In the genomic region with DNA sequence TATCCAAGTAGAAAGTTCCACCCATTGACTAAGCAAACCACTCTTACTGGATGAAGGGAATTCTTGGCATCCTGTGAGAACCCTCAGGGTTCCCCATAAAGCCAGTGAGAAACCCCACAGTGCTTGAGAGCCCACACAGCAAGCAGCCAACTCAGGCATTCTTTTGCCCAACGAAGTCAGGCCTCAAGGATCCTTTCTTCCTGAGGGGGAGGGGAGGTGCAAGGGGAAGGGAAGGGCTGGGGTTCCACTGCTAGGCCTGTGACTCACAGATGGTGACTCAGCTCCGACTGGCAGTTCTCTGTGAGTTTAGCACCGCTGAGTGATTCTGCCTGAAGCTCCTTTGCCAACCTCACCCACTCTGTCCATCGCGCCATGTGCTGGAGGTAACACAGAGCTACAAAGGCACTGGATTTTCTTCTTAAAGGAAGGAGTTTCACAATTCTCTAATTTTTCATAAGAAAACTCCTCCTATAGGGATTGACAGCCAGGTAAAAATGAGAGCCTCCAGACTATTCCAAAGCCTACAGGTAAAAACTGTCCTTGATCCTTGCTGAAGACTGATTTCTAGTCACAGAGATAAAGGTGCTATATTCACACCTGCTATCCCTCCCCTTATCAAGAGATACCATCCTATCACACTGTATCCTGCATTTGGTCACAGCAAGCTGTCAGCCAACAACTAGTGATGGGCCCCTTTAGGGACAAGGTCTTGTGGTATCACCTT, we compare ENCODE assay signal across 1 cellular context.
TF ChIP-seq lines count a peak whose summit lies in the region.

No MANE protein-coding gene starts in this region.

TF ChIP-seq in K562, 482 proteins besides CTCF, POLR2A, EP300 and RAD21 (continued from another document and continues in another):
- TF ChIP-seq, protein P1, sequence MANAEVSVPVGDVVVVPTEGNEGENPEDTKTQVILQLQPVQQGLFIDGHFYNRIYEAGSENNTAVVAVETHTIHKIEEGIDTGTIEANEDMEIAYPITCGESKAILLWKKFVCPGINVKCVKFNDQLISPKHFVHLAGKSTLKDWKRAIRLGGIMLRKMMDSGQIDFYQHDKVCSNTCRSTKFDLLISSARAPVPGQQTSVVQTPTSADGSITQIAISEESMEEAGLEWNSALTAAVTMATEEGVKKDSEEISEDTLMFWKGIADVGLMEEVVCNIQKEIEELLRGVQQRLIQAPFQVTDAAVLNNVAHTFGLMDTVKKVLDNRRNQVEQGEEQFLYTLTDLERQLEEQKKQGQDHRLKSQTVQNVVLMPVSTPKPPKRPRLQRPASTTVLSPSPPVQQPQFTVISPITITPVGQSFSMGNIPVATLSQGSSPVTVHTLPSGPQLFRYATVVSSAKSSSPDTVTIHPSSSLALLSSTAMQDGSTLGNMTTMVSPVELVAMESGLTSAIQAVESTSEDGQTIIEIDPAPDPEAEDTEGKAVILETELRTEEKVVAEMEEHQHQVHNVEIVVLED (CRISPR knock-in tag; IDR thresholded peaks at IDR 0.05): no peak
- TF ChIP-seq CBX2 (IDR thresholded peaks at IDR 0.05; ENCODE audit: insufficient read depth, low read length, poor library complexity, severe bottlenecking) (no peak), ZNF764 (CRISPR knock-in tag; IDR thresholded peaks at IDR 0.05; ENCODE audit: low read depth) (no peak), CHD1 (IDR thresholded peaks at IDR 0.05; ENCODE audit: low read length) (no peak), ZFP30 (CRISPR knock-in tag; IDR thresholded peaks at IDR 0.05; ENCODE audit: borderline replicate concordance) (no peak), MEF2D (tag; conservative IDR thresholded peaks at IDR 0.05; ENCODE audit: low read depth) (no peak), POLR2G (IDR thresholded peaks at IDR 0.05; ENCODE audit: low read depth, low read length) (peak; percentile 27; the same call in 1 of the 2 replicates), ZNF232 (CRISPR knock-in tag; IDR thresholded peaks at IDR 0.05) (no peak), ARNT (IDR thresholded peaks at IDR 0.05) (no peak; a peak in 2 of 4 replicates), PCBP2 (IDR thresholded peaks at IDR 0.05; ENCODE audit: low read depth, low read length, poor library complexity, severe bottlenecking) (no peak), SMAD4 (CRISPR knock-in tag; conservative IDR thresholded peaks at IDR 0.05) (peak; percentile 43; the same call in 1 of the 2 replicates), HNRNPUL1 (IDR thresholded peaks at IDR 0.05; ENCODE audit: low read length) (no peak), MTA2 (IDR thresholded peaks at IDR 0.05; ENCODE audit: low read depth) (peak; percentile 13; the same call in 1 of the 2 replicates), ZNF76 (CRISPR knock-in tag; IDR thresholded peaks at IDR 0.05; ENCODE audit: borderline replicate concordance) (no peak), POLR2B (IDR thresholded peaks at IDR 0.05; ENCODE audit: low read depth, partially characterized antibody) (no peak), SPI1 (IDR thresholded peaks at IDR 0.05; ENCODE audit: borderline replicate concordance, low read depth, low read length) (peak; percentile 67), PML (IDR thresholded peaks at IDR 0.05; ENCODE audit: low read length) (no peak), MBD2 (IDR thresholded peaks at IDR 0.05; ENCODE audit: borderline replicate concordance, low read depth) (0 out of 2 replicates have a peak, but pooled peaks have one; percentile 34), HMG20B (CRISPR knock-in tag; IDR thresholded peaks at IDR 0.05) (no peak), ZNF583 (CRISPR knock-in tag; IDR thresholded peaks at IDR 0.05) (no peak), FOXP1 (CRISPR knock-in tag; IDR thresholded peaks at IDR 0.05) (no peak), JUN (IDR thresholded peaks at IDR 0.05; ENCODE audit: borderline replicate concordance, low read depth, low read length) (peak; percentile 99), JUN (CRISPR knock-in tag; IDR thresholded peaks at IDR 0.05; ENCODE audit: borderline replicate concordance) (0 out of 2 replicates have a peak, but pooled peaks have one; percentile 24), CREM (IDR thresholded peaks at IDR 0.05; ENCODE audit: low read depth) (peak; percentile 66), MEIS2 (IDR thresholded peaks at IDR 0.05; ENCODE audit: partially characterized antibody) (peak; percentile 65), PHB2 (IDR thresholded peaks at IDR 0.05; ENCODE audit: low read depth) (no peak)
- TF ChIP-seq, protein P2, sequence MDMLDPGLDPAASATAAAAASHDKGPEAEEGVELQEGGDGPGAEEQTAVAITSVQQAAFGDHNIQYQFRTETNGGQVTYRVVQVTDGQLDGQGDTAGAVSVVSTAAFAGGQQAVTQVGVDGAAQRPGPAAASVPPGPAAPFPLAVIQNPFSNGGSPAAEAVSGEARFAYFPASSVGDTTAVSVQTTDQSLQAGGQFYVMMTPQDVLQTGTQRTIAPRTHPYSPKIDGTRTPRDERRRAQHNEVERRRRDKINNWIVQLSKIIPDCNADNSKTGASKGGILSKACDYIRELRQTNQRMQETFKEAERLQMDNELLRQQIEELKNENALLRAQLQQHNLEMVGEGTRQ (CRISPR knock-in tag; IDR thresholded peaks at IDR 0.05): no peak
- TF ChIP-seq, protein P3, sequence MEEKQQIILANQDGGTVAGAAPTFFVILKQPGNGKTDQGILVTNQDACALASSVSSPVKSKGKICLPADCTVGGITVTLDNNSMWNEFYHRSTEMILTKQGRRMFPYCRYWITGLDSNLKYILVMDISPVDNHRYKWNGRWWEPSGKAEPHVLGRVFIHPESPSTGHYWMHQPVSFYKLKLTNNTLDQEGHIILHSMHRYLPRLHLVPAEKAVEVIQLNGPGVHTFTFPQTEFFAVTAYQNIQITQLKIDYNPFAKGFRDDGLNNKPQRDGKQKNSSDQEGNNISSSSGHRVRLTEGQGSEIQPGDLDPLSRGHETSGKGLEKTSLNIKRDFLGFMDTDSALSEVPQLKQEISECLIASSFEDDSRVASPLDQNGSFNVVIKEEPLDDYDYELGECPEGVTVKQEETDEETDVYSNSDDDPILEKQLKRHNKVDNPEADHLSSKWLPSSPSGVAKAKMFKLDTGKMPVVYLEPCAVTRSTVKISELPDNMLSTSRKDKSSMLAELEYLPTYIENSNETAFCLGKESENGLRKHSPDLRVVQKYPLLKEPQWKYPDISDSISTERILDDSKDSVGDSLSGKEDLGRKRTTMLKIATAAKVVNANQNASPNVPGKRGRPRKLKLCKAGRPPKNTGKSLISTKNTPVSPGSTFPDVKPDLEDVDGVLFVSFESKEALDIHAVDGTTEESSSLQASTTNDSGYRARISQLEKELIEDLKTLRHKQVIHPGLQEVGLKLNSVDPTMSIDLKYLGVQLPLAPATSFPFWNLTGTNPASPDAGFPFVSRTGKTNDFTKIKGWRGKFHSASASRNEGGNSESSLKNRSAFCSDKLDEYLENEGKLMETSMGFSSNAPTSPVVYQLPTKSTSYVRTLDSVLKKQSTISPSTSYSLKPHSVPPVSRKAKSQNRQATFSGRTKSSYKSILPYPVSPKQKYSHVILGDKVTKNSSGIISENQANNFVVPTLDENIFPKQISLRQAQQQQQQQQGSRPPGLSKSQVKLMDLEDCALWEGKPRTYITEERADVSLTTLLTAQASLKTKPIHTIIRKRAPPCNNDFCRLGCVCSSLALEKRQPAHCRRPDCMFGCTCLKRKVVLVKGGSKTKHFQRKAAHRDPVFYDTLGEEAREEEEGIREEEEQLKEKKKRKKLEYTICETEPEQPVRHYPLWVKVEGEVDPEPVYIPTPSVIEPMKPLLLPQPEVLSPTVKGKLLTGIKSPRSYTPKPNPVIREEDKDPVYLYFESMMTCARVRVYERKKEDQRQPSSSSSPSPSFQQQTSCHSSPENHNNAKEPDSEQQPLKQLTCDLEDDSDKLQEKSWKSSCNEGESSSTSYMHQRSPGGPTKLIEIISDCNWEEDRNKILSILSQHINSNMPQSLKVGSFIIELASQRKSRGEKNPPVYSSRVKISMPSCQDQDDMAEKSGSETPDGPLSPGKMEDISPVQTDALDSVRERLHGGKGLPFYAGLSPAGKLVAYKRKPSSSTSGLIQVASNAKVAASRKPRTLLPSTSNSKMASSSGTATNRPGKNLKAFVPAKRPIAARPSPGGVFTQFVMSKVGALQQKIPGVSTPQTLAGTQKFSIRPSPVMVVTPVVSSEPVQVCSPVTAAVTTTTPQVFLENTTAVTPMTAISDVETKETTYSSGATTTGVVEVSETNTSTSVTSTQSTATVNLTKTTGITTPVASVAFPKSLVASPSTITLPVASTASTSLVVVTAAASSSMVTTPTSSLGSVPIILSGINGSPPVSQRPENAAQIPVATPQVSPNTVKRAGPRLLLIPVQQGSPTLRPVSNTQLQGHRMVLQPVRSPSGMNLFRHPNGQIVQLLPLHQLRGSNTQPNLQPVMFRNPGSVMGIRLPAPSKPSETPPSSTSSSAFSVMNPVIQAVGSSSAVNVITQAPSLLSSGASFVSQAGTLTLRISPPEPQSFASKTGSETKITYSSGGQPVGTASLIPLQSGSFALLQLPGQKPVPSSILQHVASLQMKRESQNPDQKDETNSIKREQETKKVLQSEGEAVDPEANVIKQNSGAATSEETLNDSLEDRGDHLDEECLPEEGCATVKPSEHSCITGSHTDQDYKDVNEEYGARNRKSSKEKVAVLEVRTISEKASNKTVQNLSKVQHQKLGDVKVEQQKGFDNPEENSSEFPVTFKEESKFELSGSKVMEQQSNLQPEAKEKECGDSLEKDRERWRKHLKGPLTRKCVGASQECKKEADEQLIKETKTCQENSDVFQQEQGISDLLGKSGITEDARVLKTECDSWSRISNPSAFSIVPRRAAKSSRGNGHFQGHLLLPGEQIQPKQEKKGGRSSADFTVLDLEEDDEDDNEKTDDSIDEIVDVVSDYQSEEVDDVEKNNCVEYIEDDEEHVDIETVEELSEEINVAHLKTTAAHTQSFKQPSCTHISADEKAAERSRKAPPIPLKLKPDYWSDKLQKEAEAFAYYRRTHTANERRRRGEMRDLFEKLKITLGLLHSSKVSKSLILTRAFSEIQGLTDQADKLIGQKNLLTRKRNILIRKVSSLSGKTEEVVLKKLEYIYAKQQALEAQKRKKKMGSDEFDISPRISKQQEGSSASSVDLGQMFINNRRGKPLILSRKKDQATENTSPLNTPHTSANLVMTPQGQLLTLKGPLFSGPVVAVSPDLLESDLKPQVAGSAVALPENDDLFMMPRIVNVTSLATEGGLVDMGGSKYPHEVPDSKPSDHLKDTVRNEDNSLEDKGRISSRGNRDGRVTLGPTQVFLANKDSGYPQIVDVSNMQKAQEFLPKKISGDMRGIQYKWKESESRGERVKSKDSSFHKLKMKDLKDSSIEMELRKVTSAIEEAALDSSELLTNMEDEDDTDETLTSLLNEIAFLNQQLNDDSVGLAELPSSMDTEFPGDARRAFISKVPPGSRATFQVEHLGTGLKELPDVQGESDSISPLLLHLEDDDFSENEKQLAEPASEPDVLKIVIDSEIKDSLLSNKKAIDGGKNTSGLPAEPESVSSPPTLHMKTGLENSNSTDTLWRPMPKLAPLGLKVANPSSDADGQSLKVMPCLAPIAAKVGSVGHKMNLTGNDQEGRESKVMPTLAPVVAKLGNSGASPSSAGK (IDR thresholded peaks at IDR 0.05): no peak
- TF ChIP-seq, protein P4, sequence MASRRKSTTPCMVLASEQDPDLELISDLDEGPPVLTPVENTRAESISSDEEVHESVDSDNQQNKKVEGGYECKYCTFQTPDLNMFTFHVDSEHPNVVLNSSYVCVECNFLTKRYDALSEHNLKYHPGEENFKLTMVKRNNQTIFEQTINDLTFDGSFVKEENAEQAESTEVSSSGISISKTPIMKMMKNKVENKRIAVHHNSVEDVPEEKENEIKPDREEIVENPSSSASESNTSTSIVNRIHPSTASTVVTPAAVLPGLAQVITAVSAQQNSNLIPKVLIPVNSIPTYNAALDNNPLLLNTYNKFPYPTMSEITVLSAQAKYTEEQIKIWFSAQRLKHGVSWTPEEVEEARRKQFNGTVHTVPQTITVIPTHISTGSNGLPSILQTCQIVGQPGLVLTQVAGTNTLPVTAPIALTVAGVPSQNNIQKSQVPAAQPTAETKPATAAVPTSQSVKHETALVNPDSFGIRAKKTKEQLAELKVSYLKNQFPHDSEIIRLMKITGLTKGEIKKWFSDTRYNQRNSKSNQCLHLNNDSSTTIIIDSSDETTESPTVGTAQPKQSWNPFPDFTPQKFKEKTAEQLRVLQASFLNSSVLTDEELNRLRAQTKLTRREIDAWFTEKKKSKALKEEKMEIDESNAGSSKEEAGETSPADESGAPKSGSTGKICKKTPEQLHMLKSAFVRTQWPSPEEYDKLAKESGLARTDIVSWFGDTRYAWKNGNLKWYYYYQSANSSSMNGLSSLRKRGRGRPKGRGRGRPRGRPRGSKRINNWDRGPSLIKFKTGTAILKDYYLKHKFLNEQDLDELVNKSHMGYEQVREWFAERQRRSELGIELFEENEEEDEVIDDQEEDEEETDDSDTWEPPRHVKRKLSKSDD (conservative IDR thresholded peaks at IDR 0.05; ENCODE audit: low read length): no peak
- TF ChIP-seq, protein P5, sequence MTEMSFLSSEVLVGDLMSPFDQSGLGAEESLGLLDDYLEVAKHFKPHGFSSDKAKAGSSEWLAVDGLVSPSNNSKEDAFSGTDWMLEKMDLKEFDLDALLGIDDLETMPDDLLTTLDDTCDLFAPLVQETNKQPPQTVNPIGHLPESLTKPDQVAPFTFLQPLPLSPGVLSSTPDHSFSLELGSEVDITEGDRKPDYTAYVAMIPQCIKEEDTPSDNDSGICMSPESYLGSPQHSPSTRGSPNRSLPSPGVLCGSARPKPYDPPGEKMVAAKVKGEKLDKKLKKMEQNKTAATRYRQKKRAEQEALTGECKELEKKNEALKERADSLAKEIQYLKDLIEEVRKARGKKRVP (CRISPR knock-in tag; IDR thresholded peaks at IDR 0.05): no peak
- TF ChIP-seq, protein P6, sequence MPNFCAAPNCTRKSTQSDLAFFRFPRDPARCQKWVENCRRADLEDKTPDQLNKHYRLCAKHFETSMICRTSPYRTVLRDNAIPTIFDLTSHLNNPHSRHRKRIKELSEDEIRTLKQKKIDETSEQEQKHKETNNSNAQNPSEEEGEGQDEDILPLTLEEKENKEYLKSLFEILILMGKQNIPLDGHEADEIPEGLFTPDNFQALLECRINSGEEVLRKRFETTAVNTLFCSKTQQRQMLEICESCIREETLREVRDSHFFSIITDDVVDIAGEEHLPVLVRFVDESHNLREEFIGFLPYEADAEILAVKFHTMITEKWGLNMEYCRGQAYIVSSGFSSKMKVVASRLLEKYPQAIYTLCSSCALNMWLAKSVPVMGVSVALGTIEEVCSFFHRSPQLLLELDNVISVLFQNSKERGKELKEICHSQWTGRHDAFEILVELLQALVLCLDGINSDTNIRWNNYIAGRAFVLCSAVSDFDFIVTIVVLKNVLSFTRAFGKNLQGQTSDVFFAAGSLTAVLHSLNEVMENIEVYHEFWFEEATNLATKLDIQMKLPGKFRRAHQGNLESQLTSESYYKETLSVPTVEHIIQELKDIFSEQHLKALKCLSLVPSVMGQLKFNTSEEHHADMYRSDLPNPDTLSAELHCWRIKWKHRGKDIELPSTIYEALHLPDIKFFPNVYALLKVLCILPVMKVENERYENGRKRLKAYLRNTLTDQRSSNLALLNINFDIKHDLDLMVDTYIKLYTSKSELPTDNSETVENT (CRISPR knock-in tag; IDR thresholded peaks at IDR 0.05): no peak
- TF ChIP-seq, protein P7, sequence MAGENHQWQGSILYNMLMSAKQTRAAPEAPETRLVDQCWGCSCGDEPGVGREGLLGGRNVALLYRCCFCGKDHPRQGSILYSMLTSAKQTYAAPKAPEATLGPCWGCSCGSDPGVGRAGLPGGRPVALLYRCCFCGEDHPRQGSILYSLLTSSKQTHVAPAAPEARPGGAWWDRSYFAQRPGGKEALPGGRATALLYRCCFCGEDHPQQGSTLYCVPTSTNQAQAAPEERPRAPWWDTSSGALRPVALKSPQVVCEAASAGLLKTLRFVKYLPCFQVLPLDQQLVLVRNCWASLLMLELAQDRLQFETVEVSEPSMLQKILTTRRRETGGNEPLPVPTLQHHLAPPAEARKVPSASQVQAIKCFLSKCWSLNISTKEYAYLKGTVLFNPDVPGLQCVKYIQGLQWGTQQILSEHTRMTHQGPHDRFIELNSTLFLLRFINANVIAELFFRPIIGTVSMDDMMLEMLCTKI (IDR thresholded peaks at IDR 0.05; ENCODE audit: partially characterized antibody): no peak
